Comparison of ENCODE assay signal across 13 cellular contexts in genomic region chr4:115154826-115155225, GRCh38. TPM values are rescaled to one million over a fixed set of nuclear protein-coding genes. Genes with fewer than 3 reads are reported as not detected.
DNase-seq lines count a peak whose midpoint lies in the region; ATAC-seq and TF ChIP-seq lines count a peak whose summit lies in the region.
"Had no signal": no experiment of that assay in that cellular context is flagged by ENCODE, and none has a peak within 500 bp of the region (broad histone marks: within the 10 kb centered on the region; RNA-seq: fewer than 3 reads in every experiment).

No MANE protein-coding gene starts in this region.

- DNase-seq in NCI-H748 (lab: John Stamatoyannopoulos, UW; ENCODE audit: unreplicated experiment) (peak; percentile 27), NCI-H748 treated with DMSO at 0.1 percent for 48 hours (lab: John Stamatoyannopoulos, UW) (no peak), NCI-H2171 (lab: John Stamatoyannopoulos, UW) (peak; percentile 12), choroid plexus epithelial cell (ENCODE audit: low read depth) (peak; percentile 19), sciatic nerve (ENCODE audit: low spot score) (no peak), NCI-H526 treated with DMSO at 0.1 percent for 48 hours (lab: John Stamatoyannopoulos, UW) (no peak)
- DNase-seq: activated CD4-positive, CD25-positive, alpha-beta regulatory T cell treated with anti-CD3 and anti-CD28 coated beads, Interleukin-2, amount 50 U/mL, for 72 hours; PC-9; stimulated activated naive CD8-positive, alpha-beta T cell treated with anti-CD3 and anti-CD28 coated beads, Interleukin-15, amount 100 ng/mL, for 72 hours had no signal

- peak; percentile 49 for ATAC-seq in sciatic nerve
- ATAC-seq in GM21447 (IDR thresholded peaks at IDR 0.05; ENCODE audit: unreplicated experiment), result no peak
- no peak for ATAC-seq in HG03565 (IDR thresholded peaks at IDR 0.05; ENCODE audit: unreplicated experiment)
- ATAC-seq: K562; stimulated activated naive CD8-positive, alpha-beta T cell treated with anti-CD3 and anti-CD28 coated beads, Interleukin-15, amount 100 ng/mL, for 72 hours had no signal

- H3K4me3 ChIP-seq in choroid plexus epithelial cell (ENCODE audit: low read depth, low read length), result no peak overlapping the region
- H3K4me3 ChIP-seq: BLaER1, K562, PC-9 had no signal

- no peak for TF ChIP-seq CTCF in choroid plexus epithelial cell (conservative IDR thresholded peaks at IDR 0.05; ENCODE audit: low read depth, low read length)

- intact Hi-C loops in sciatic nerve (cut with DNase I), result no loop called here

RNA-seq across cellular contexts. Expression of gene NDST4, which starts 41.4 kb away (rescaled TPM):
- total RNA-seq in sciatic nerve, result 1.3 TPM
- total RNA-seq: K562, PC-9 had no signal

Comparison
In these comparisons a context has a peak if more than half of its experiments do, and no peak if none do; other contexts are left out.
1. DNase-seq: peak in NCI-H748 (single experiment), NCI-H2171 (single experiment) and choroid plexus epithelial cell (single experiment); none in NCI-H748 treated with DMSO at 0.1 percent for 48 hours (single experiment), sciatic nerve (single experiment) and NCI-H526 treated with DMSO at 0.1 percent for 48 hours (single experiment).